Comparison of ENCODE assay signal across 8 cellular contexts in the genomic region with DNA sequence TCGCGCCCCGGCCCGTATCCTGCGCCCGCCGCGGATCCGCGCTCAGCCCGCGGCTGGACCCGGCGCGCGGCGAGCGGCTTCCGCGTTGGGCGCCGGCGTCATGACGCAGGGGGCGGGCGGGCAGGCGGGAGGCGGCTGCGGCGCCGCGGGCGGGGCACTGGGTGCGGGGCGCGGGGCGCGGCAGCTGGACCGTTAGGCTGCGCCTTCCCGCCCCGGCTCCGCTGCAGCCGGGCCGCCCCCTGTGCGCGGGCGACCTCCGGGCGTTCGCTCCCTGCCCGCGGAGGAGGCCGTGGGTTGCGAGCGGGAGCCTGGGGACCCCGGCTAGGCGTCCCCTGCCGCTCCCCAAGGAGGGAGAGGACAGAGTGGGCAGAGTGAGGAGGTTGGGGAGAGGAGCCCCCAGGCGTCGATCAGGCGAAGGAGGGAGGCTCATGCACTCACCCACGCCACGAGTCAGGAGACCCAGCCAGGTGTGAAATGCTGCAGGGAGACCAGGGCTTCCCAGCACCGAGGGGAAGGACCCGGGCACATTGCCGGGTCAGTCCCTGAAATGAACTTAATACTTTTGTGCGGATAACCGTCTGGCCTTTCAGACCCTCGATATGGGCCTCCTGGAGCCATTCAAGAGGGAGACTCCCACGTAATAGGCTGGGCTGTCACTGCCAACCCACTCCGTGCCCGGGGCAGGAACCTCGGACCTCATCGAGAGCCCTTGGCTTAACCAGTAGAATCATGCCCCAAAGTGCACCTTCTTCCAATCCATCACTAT. TPM values are rescaled to one million over a fixed set of nuclear protein-coding genes. Genes with fewer than 3 reads are reported as not detected.
A peak's percentile ranks its signal among the peaks of the same experiment; 100 is the strongest.
DNase-seq lines count a peak whose midpoint lies in the region; ATAC-seq and TF ChIP-seq lines count a peak whose summit lies in the region.

A gene (minus strand): TSS at position 55 of the 766 bp plus-strand sequence. CDS start 252 bp downstream, outside the sequence.

- H3K9me3 Mint-ChIP-seq in Caco-2 (ENCODE audit: unreplicated experiment) = no peaks in the 10 kb centered on the region
- no peaks in the 10 kb centered on the region for H3K9me3 Mint-ChIP-seq in activated naive CD4-positive, alpha-beta T cell treated with anti-CD3 and anti-CD28 coated beads, Interleukin-2, amount 50 U/mL, for 72 hours

- H3K9ac ChIP-seq in SK-N-MC (ENCODE audit: insufficient read length) = peak within 1 kb of the TSS; percentile 41

- peak; percentile 63 to 85 for DNase-seq in Caco-2
- DNase-seq in SK-N-MC (ENCODE audit: low read depth, low spot score) = no peak
- peak; percentile 76 to 79 for DNase-seq in activated naive CD4-positive, alpha-beta T cell treated with anti-CD3 and anti-CD28 coated beads, Interleukin-2, amount 50 U/mL, for 72 hours (ENCODE audit: low spot score in 2 of 2)
- peak; percentile 84 for DNase-seq in glomerular visceral epithelial cell (ENCODE audit: extremely low spot score)
- no peak for DNase-seq in omental fat pad (ENCODE audit: low spot score)
- DNase-seq in suprapubic skin (ENCODE audit: low spot score in 2 of 2) = peak; percentile 73 to 82

- peak within 1 kb of the TSS; percentile 75 for H3K4me3 Mint-ChIP-seq in Caco-2 (ENCODE audit: unreplicated experiment)

- no TSS peak for BruUV-seq in Caco-2 (replicated peaks; lab: Mats Ljungman, UMichigan)

- H3K27me3 Mint-ChIP-seq in Caco-2 (ENCODE audit: insufficient read depth, unreplicated experiment) = no peaks in the 10 kb centered on the region

- 27% methylated on average over 11 of the region's 75 CpGs for WGBS in suprapubic skin

- POLR2A ChIA-PET in Caco-2 (lab: Charles Lee) = no interaction called here

- H3K27me3 ChIP-seq in Caco-2 (replicated peaks; ENCODE audit: control insufficient read depth, insufficient read depth, low read length) (no peaks in the 10 kb centered on the region), suprapubic skin (no peaks in the 10 kb centered on the region)

- no peak for TF ChIP-seq EP300 in suprapubic skin (IDR thresholded peaks at IDR 0.05)

- H3K9me3 ChIP-seq in Caco-2 (no peaks in the 10 kb centered on the region), SK-N-MC (ENCODE audit: low read depth, low read length) (no peaks in the 10 kb centered on the region), suprapubic skin (no peaks in the 10 kb centered on the region)

- ATAC-seq in GM19452 (IDR thresholded peaks at IDR 0.05; ENCODE audit: unreplicated experiment) (peak; percentile 75), HG03565 (IDR thresholded peaks at IDR 0.05; ENCODE audit: unreplicated experiment) (peak; percentile 63), omental fat pad (ENCODE audit: low FRiP score) (peak; percentile 92)
- peak; percentile 88 for ATAC-seq in activated naive CD4-positive, alpha-beta T cell treated with anti-CD3 and anti-CD28 coated beads, Interleukin-2, amount 50 U/mL, for 72 hours

- no peaks in the 10 kb centered on the region for H3K36me3 Mint-ChIP-seq in Caco-2 (ENCODE audit: insufficient read depth, unreplicated experiment)
- peaks cover 3 to 9% of the 10 kb centered on the region in 2 donors for H3K36me3 Mint-ChIP-seq in activated naive CD4-positive, alpha-beta T cell treated with anti-CD3 and anti-CD28 coated beads, Interleukin-2, amount 50 U/mL, for 72 hours

- TF ChIP-seq POLR2A in suprapubic skin (IDR thresholded peaks at IDR 0.05) = no peak

- H3K27ac ChIP-seq in SK-N-MC = no peak within 1 kb of the TSS
- H3K27ac ChIP-seq in suprapubic skin = peak within 1 kb of the TSS; percentile 90

- CTCF ChIA-PET in Caco-2 (lab: Charles Lee) = no interaction called here

- H3K4me3 ChIP-seq in Caco-2 (ENCODE audit: low read depth, low read length) (peak within 1 kb of the TSS; percentile 81), SK-N-MC (peak within 1 kb of the TSS; percentile 77), suprapubic skin (peak within 1 kb of the TSS; percentile 97)

- intact Hi-C loops in Caco-2 (cut with micrococcal nuclease; ENCODE audit: unreplicated experiment) = loop anchor here (5.0 kb wide), 2 partner anchors 92 to 273 kb away; no protein-coding TSS in a partner anchor

- TF ChIP-seq CTCF in Caco-2 (IDR thresholded peaks at IDR 0.05; ENCODE audit: insufficient read depth in 1 of 2, low read depth in 1 of 2, low read length in 1 of 2, severe bottlenecking in 1 of 2, unreplicated experiment in 1 of 2) (no peak), omental fat pad (IDR thresholded peaks at IDR 0.05) (no peak), suprapubic skin (IDR thresholded peaks at IDR 0.05) (no peak)

- H3K27ac Mint-ChIP-seq in Caco-2 (ENCODE audit: unreplicated experiment) = no peak within 1 kb of the TSS
- peak within 1 kb of the TSS; percentile 89 to 94 for H3K27ac Mint-ChIP-seq in activated naive CD4-positive, alpha-beta T cell treated with anti-CD3 and anti-CD28 coated beads, Interleukin-2, amount 50 U/mL, for 72 hours

- no peaks in the 10 kb centered on the region for H3K4me1 Mint-ChIP-seq in Caco-2 (ENCODE audit: low read depth, unreplicated experiment)

- peaks cover 6% of the 10 kb centered on the region for H3K4me1 ChIP-seq in Caco-2
- peaks cover 25% of the 10 kb centered on the region for H3K4me1 ChIP-seq in suprapubic skin

- H3K36me3 ChIP-seq in Caco-2 (ENCODE audit: control insufficient read depth, insufficient read depth, low read length) (no peaks in the 10 kb centered on the region), SK-N-MC (ENCODE audit: insufficient read depth, low read length) (no peaks in the 10 kb centered on the region), suprapubic skin (no peaks in the 10 kb centered on the region)

RNA-seq across cellular contexts. Expression of the gene that starts here (rescaled TPM):
- total RNA-seq in Caco-2 (2022) (25.2 and 26.9 TPM in 2 replicates), omental fat pad (10 to 100 TPM; 16.2 to 32.5 (median 30.4) TPM), suprapubic skin (10 to 100 TPM in 2 of 4 donors, 1 to 10 TPM in 2; 7.4 to 60.3 (median 9.9) TPM)
- 100 to 1,000 TPM in 1 of 2 donors, 10 to 100 TPM in 1; 87.7 to 137 TPM for total RNA-seq in activated naive CD4-positive, alpha-beta T cell treated with anti-CD3 and anti-CD28 coated beads, Interleukin-2, amount 50 U/mL, for 72 hours

Comparison
In these comparisons a context has a peak if more than half of its experiments do, and no peak if none do; other contexts are left out.
1. DNase-seq: peak in Caco-2 (2 of 2), activated naive CD4-positive, alpha-beta T cell treated with anti-CD3 and anti-CD28 coated beads, Interleukin-2, amount 50 U/mL, for 72 hours (2 of 2), glomerular visceral epithelial cell (single experiment) and suprapubic skin (2 of 2); none in SK-N-MC (single experiment) and omental fat pad (single experiment).
2. Peak in every context shown above with its lines, with median percentiles within 50 percentile points of each other: H3K4me3 ChIP-seq and ATAC-seq.